In genomic region chr2:157685572-157685971, GRCh38 we compare ENCODE assay signal across 16 cellular contexts. TPM values are rescaled to one million over a fixed set of nuclear protein-coding genes. Genes with fewer than 3 reads are reported as not detected.
DNase-seq lines count a peak whose midpoint lies in the region; ATAC-seq and TF ChIP-seq lines count a peak whose summit lies in the region.
"Had no signal": no experiment of that assay in that cellular context is flagged by ENCODE, and none has a peak within 500 bp of the region (broad histone marks: within the 10 kb centered on the region; RNA-seq: fewer than 3 reads in every experiment).

No MANE protein-coding gene starts in this region.

- H3K27me3 ChIP-seq in foreskin keratinocyte, result no peaks in the 10 kb centered on the region
- no peaks in the 10 kb centered on the region for H3K27me3 ChIP-seq in lung (ENCODE audit: control insufficient read depth, insufficient read depth)

- H3K27ac ChIP-seq in foreskin keratinocyte (peak overlapping the region; percentile 39), lung (ENCODE audit: low read depth in 1 of 2, low read length in 1 of 2) (no peak overlapping the region)
- H3K27ac ChIP-seq: A549, C4-2B had no signal

- DNase-seq in foreskin keratinocyte (no peak), lung (ENCODE audit: low spot score) (no peak), putamen (ENCODE audit: low spot score) (peak; percentile 23), NCI-H1105 (lab: John Stamatoyannopoulos, UW) (no peak), A172 (ENCODE audit: low spot score) (no peak), HuH-7.5 (ENCODE audit: low spot score) (no peak)
- DNase-seq: AML-193; CD4-positive, alpha-beta T cell; DMS153; DMS79; GDM1; H9 had no signal

- no peaks in the 10 kb centered on the region for H3K4me1 ChIP-seq in foreskin keratinocyte
- H3K4me1 ChIP-seq in lung (ENCODE audit: control insufficient read depth in 2 of 2, insufficient read depth in 2 of 2, low read length in 2 of 2), result no peaks in the 10 kb centered on the region
- H3K4me1 ChIP-seq: A549 had no signal

- ATAC-seq in foreskin keratinocyte (no peak), lung (ENCODE audit: insufficient read depth, low FRiP score) (peak; percentile 83), HG03108 (IDR thresholded peaks at IDR 0.05; ENCODE audit: unreplicated experiment) (no peak)
- ATAC-seq: A549, HepG2 had no signal

- H3K36me3 ChIP-seq in lung (ENCODE audit: control insufficient read depth in 2 of 2, insufficient read depth in 2 of 2, low read length in 2 of 2), result no peaks in the 10 kb centered on the region

- WGBS in lung, 2 donors, result 44 to 70% methylated on average over 5 of the region's 5 CpGs

- TF ChIP-seq CTCF in foreskin keratinocyte (conservative IDR thresholded peaks at IDR 0.05), result no peak
- TF ChIP-seq CTCF in lung (IDR thresholded peaks at IDR 0.05; ENCODE audit: control extremely low read depth, extremely low read depth), result no peak

- H3K9me3 ChIP-seq in lung (ENCODE audit: control insufficient read depth in 2 of 2, insufficient read depth in 1 of 2, low read length in 1 of 2), result peaks cover 0 to 3% of the 10 kb centered on the region in 2 donors
- H3K9me3 ChIP-seq: A549 had no signal

- H3K4me3 ChIP-seq in lung, result no peak overlapping the region
- H3K4me3 ChIP-seq: A549 had no signal

RNA-seq across cellular contexts. Expression of gene ACVR1C, which starts 56.9 kb away (rescaled TPM):
- total RNA-seq in foreskin keratinocyte, result under 0.01 and 0.07 TPM in 2 replicates
- polyA plus RNA-seq in foreskin keratinocyte, result not detected in 2 replicates
- 1 to 10 TPM in 1 of 2 donors, under 1 TPM in 1; 0.82 to 1.9 TPM for total RNA-seq in lung
- polyA plus RNA-seq in lung, result under 1 TPM; 0.08 to 0.35 TPM
- total RNA-seq in A172 (2014; rRNA removed; shearing (Covaris generic)), result not detected in 2 replicates
